ENCODE assay signal across 8 cellular contexts in genomic region chr1:155017946-155018316, GRCh38.
DNase-seq lines count a peak whose midpoint lies in the region; TF ChIP-seq lines count a peak whose summit lies in the region.

No MANE protein-coding gene starts in this region.

- TF ChIP-seq CTCF in GM10248 (IDR thresholded peaks at IDR 0.05; ENCODE audit: control extremely low read depth, extremely low read depth, low read depth, missing control alignments) (no peak), MM.1S (IDR thresholded peaks at IDR 0.05; ENCODE audit: low read length) (no peak), parathyroid adenoma (IDR thresholded peaks at IDR 0.05) (no peak)

- H3K9ac ChIP-seq in MM.1S (ENCODE audit: low read length) (peak overlapping the region; percentile 42; the same call in 1 of the 2 replicates), duodenal mucosa (ENCODE audit: low read depth in 1 of 2, low read length in 2 of 2) (peak overlapping the region; percentile 36 to 79), parathyroid adenoma (no peak overlapping the region)

- H3F3A ChIP-seq in MM.1S (ENCODE audit: insufficient read depth, low read length): peaks cover 38% of the 10 kb centered on the region

- H3K27ac ChIP-seq in MM.1S (ENCODE audit: low read length) (peak overlapping the region; percentile 74; the same call in 1 of the 2 replicates), duodenal mucosa (ENCODE audit: low read depth, low read length) (peak overlapping the region; percentile 82), parathyroid adenoma (no peak overlapping the region)

- CTCF ChIA-PET in GM10248 (lab: Yijun Ruan, JAX): interaction anchor here (0.6 to 13.5 kb wide), 48 partner anchors 9 to 538 kb away, joined by 3 to 175 read pairs (median 5); partner anchors contain the start of genes ADAM15, DCST1, DCST2 and FLAD1

- H3K36me3 ChIP-seq in MM.1S (replicated peaks; ENCODE audit: insufficient read depth, low read length) (no peaks in the 10 kb centered on the region; the same call in 1 of the 2 replicates), duodenal mucosa (ENCODE audit: control insufficient read depth in 1 of 2, insufficient read depth in 2 of 2, low read length in 2 of 2) (peaks cover 39 to 40% of the 10 kb centered on the region in 2 donors), parathyroid adenoma (ENCODE audit: control insufficient read depth, insufficient read depth, low read length) (no peaks in the 10 kb centered on the region)

- H3K4me2 ChIP-seq in MM.1S (ENCODE audit: low read depth, low read length) (peak overlapping the region; percentile 75), parathyroid adenoma (ENCODE audit: low read length) (peak overlapping the region; percentile 80)

- POLR2A ChIA-PET in GM10248 (lab: Yijun Ruan, JAX): interaction anchor here (0.6 kb wide), 1 partner anchor 81 kb away, joined by 3 read pairs; the partner anchor contains the start of gene PMVK

- H3K27me3 ChIP-seq in MM.1S (replicated peaks; ENCODE audit: insufficient read depth, low read length): no peaks in the 10 kb centered on the region
- no peaks in the 10 kb centered on the region for H3K27me3 ChIP-seq in duodenal mucosa (ENCODE audit: control insufficient read depth in 1 of 2, insufficient read depth in 2 of 2, low read length in 2 of 2)
- no peaks in the 10 kb centered on the region for H3K27me3 ChIP-seq in parathyroid adenoma (ENCODE audit: control insufficient read depth, insufficient read depth, low read length)

- DNase-seq in GM10248 (ENCODE audit: extremely low spot score) (peak; percentile 57), MM.1S (no peak), HPDE6-E6E7 (ENCODE audit: extremely low spot score) (no peak), NCI-H1048 (lab: John Stamatoyannopoulos, UW) (no peak), NCI-H774 (lab: John Stamatoyannopoulos, UW) (no peak), NCI-H1092 (lab: John Stamatoyannopoulos, UW) (no peak)

- peaks cover 4% of the 10 kb centered on the region; the same call in 1 of the 2 replicates for H3K79me2 ChIP-seq in MM.1S (ENCODE audit: low read length)
- H3K79me2 ChIP-seq in parathyroid adenoma: no peaks in the 10 kb centered on the region

- no peak overlapping the region; the same call in 1 of the 2 replicates for H2AFZ ChIP-seq in MM.1S (ENCODE audit: low read length)
- H2AFZ ChIP-seq in parathyroid adenoma: no peak overlapping the region

- H3K4me3 ChIP-seq in MM.1S (ENCODE audit: low read length) (peak overlapping the region; percentile 53), duodenal mucosa (ENCODE audit: low read depth in 1 of 2, low read length in 2 of 2) (peak overlapping the region; percentile 58 to 60), parathyroid adenoma (ENCODE audit: low read depth, low read length) (no peak overlapping the region)

- H3K4me1 ChIP-seq in MM.1S (ENCODE audit: low read length): peaks cover 30% of the 10 kb centered on the region
- peaks cover 52 to 58% of the 10 kb centered on the region in 2 donors for H3K4me1 ChIP-seq in duodenal mucosa (ENCODE audit: control insufficient read depth in 1 of 2, insufficient read depth in 2 of 2, low read length in 2 of 2)
- peaks cover 18% of the 10 kb centered on the region for H3K4me1 ChIP-seq in parathyroid adenoma

- no peaks in the 10 kb centered on the region for H4K20me1 ChIP-seq in MM.1S (ENCODE audit: insufficient read depth, low read length)

- H3K9me2 ChIP-seq in MM.1S (replicated peaks; ENCODE audit: insufficient read depth, low read length): no peaks in the 10 kb centered on the region

- no peaks in the 10 kb centered on the region for H3K9me3 ChIP-seq in MM.1S (replicated peaks; ENCODE audit: insufficient read depth, low read length)
- H3K9me3 ChIP-seq in duodenal mucosa (ENCODE audit: control insufficient read depth in 1 of 2, low read length in 2 of 2): no peaks in the 10 kb centered on the region
- H3K9me3 ChIP-seq in parathyroid adenoma (ENCODE audit: control insufficient read depth, low read length): no peaks in the 10 kb centered on the region
